27 cellular contexts compared by ENCODE assay signal in genomic region chr2:197869030-197869429, GRCh38.
DNase-seq lines count a peak whose midpoint lies in the region; ATAC-seq, FAIRE-seq and TF ChIP-seq lines count a peak whose summit lies in the region.
"Had no signal": no experiment of that assay in that cellular context is flagged by ENCODE, and none has a peak within 500 bp of the region (broad histone marks: within the 10 kb centered on the region; RNA-seq: fewer than 3 reads in every experiment).

No MANE protein-coding gene starts in this region.

- no peaks in the 10 kb centered on the region for H3K36me3 ChIP-seq in heart left ventricle
- H3K36me3 ChIP-seq in K562 (ENCODE audit: control insufficient read depth, insufficient read depth, low read length), result no peaks in the 10 kb centered on the region; the same call in 2 of the 3 replicates
- no peaks in the 10 kb centered on the region for H3K36me3 ChIP-seq in neutrophil
- H3K36me3 ChIP-seq: ascending aorta, BE2C, cardiac muscle cell, colonic mucosa, HAP-1 had no signal

- no peaks in the 10 kb centered on the region for H4K20me1 ChIP-seq in K562 (replicated peaks; ENCODE audit: control insufficient read depth, insufficient read depth, low read length)

- ATAC-seq in heart left ventricle (no peak), Right ventricle myocardium inferior (no peak), K562 (no peak), GM18505 (IDR thresholded peaks at IDR 0.05; ENCODE audit: unreplicated experiment) (no peak)
- ATAC-seq: foreskin keratinocyte had no signal

- BruUV-seq in K562 (replicated peaks; lab: Mats Ljungman, UMichigan), result no TSS peak

- TF ChIP-seq POLR2A in heart left ventricle (IDR thresholded peaks at IDR 0.05) (no peak), K562 (conservative IDR thresholded peaks at IDR 0.05) (no peak), GM18505 (IDR thresholded peaks at IDR 0.05; ENCODE audit: borderline replicate concordance, extremely low read depth, insufficient read depth, insufficient read length) (no peak)

- TF ChIP-seq RAD21 in K562 (CRISPR knock-in tag; conservative IDR thresholded peaks at IDR 0.05 in 1 of 2, IDR thresholded peaks at IDR 0.05 in 1 of 2), result no peak

- POLR2A ChIA-PET in K562 (lab: Yijun Ruan, JAX), result interaction anchor here (1.3 to 1.4 kb wide), 2 partner anchors 10 to 22 kb away, joined by 4 to 5 read pairs; no protein-coding TSS in a partner anchor

- H3K4me3 ChIP-seq in heart left ventricle (no peak overlapping the region), K562 (no peak overlapping the region), neutrophil (ENCODE audit: low read depth in 1 of 2, low read length in 1 of 2) (no peak overlapping the region)
- peak overlapping the region; percentile 1; the same call in 1 of the 2 replicates for H3K4me3 ChIP-seq in Jurkat, Clone E6-1 (ENCODE audit: low read length)
- H3K4me3 ChIP-seq: ascending aorta, cardiac muscle cell, colonic mucosa, HAP-1 had no signal

- peaks cover 55% of the 10 kb centered on the region for H3K79me2 ChIP-seq in K562 (ENCODE audit: control insufficient read depth, insufficient read depth, low read length)

- DNase-seq in heart left ventricle, result no peak
- no peak for DNase-seq in Right ventricle myocardium inferior (ENCODE audit: missing footprints)
- DNase-seq in Jurkat, Clone E6-1 (ENCODE audit: low read depth, low spot score), result no peak
- no peak for DNase-seq in K562 (ENCODE audit: extremely low read depth in 1 of 4, low spot score in 3 of 4)
- no peak for DNase-seq in SKM-1 (lab: John Stamatoyannopoulos, UW; ENCODE audit: unreplicated experiment)
- DNase-seq in NCI-H1105 (lab: John Stamatoyannopoulos, UW), result no peak
- DNase-seq: activated B cell treated with CpG ODN at 0.5 μM for 24 hours; activated CD4-positive, alpha-beta T cell treated with anti-CD3 and anti-CD28 coated beads, Interleukin-2, amount 50 U/mL, for 48 hours; activated naive CD4-positive, alpha-beta T cell treated with anti-CD3 and anti-CD28 coated beads, Interleukin-2, amount 50 U/mL, for 16 hours; BE2C; colonic mucosa; DMS153; head of caudate nucleus; natural killer cell; NCI-H1694; NCI-H446 treated with DMSO at 0.1 percent for 48 hours; occipital lobe; stimulated activated CD4-positive, alpha-beta T cell treated with anti-CD3 and anti-CD28 coated beads, Interleukin-15, amount 100 ng/mL, for 24 hours; stimulated activated CD4-positive, alpha-beta T cell treated with anti-CD3 and anti-CD28 coated beads, Interleukin-4, amount 100 ng/mL, for 4 hours; substantia nigra had no signal

- no peaks in the 10 kb centered on the region for H3K27me3 ChIP-seq in heart left ventricle
- no peaks in the 10 kb centered on the region for H3K27me3 ChIP-seq in K562 (ENCODE audit: control insufficient read depth in 2 of 2, insufficient read depth in 2 of 2, low read length in 2 of 2)
- no peaks in the 10 kb centered on the region for H3K27me3 ChIP-seq in neutrophil
- H3K27me3 ChIP-seq: ascending aorta, BE2C, cardiac muscle cell, colonic mucosa, foreskin keratinocyte had no signal

- intact Hi-C loops in heart left ventricle (cut with DNase I), result no loop called here
- intact Hi-C loops in Right ventricle myocardium inferior (cut with DNase I), result no loop called here
- intact Hi-C loops in K562 (cut with micrococcal nuclease), result no loop called here

- no peaks in the 10 kb centered on the region for H3K9me1 ChIP-seq in K562 (ENCODE audit: control insufficient read depth, insufficient read depth, low read length)

- H3K4me1 ChIP-seq in heart left ventricle (peaks cover 0 to 71% (median 31%) of the 10 kb centered on the region in 12 donors), K562 (replicated peaks in 1 of 2; ENCODE audit: control insufficient read depth in 2 of 2, insufficient read depth in 2 of 2, low read length in 2 of 2) (peaks cover 10 to 49% of the 10 kb centered on the region in 2 experiments), neutrophil (ENCODE audit: control insufficient read depth in 1 of 2, insufficient read depth in 1 of 2, low read depth in 1 of 2, low read length in 1 of 2) (peaks cover 6 to 14% of the 10 kb centered on the region in 2 experiments)
- H3K4me1 ChIP-seq: colonic mucosa, foreskin keratinocyte, HAP-1 had no signal

- H2AFZ ChIP-seq in K562 (ENCODE audit: low read depth, low read length), result no peak overlapping the region

- H3K9ac ChIP-seq in K562 (ENCODE audit: insufficient read depth in 1 of 2, low read depth in 2 of 2, low read length in 2 of 2), result no peak overlapping the region; a peak in 1 of 4 replicates

- no peak for FAIRE-seq in K562 (lab: Jason Lieb, UNC)
- FAIRE-seq: keratinocyte had no signal

- in situ Hi-C loops in K562 (cut with MboI), result no loop called here

- H3K27ac ChIP-seq in heart left ventricle (peak overlapping the region in 9 of 12 donors; percentile 17 to 60 (median 34)), K562 (ENCODE audit: extremely low read depth, low read depth, low read length) (peak overlapping the region; percentile 55; the same call in 1 of the 3 replicates), neutrophil (peak overlapping the region; percentile 35)
- H3K27ac ChIP-seq: ascending aorta, cardiac muscle cell, colonic mucosa, foreskin keratinocyte had no signal

- TF ChIP-seq CTCF in heart left ventricle (IDR thresholded peaks at IDR 0.05) (no peak), K562 (IDR thresholded peaks at IDR 0.05 in 2 of 3, conservative IDR thresholded peaks at IDR 0.05 in 1 of 3; ENCODE audit: insufficient read depth in 2 of 3, low read depth in 1 of 3, low read length in 3 of 3) (no peak), neutrophil (IDR thresholded peaks at IDR 0.05) (no peak)

- no peak overlapping the region; the same call in 1 of the 2 replicates for H3K4me2 ChIP-seq in K562 (ENCODE audit: insufficient read depth, low read length)

- CTCF ChIA-PET in K562 (lab: Yijun Ruan, JAX; ENCODE audit: low intra/inter-chr PET ratio), result no interaction called here

- no peak for TF ChIP-seq EP300 in K562 (IDR thresholded peaks at IDR 0.05; ENCODE audit: low read length)

- H3K9me3 ChIP-seq in heart left ventricle, result no peaks in the 10 kb centered on the region
- H3K9me3 ChIP-seq in K562 (replicated peaks; ENCODE audit: control insufficient read depth, insufficient read depth, low read depth, low read length), result no peaks in the 10 kb centered on the region
- H3K9me3 ChIP-seq in neutrophil, result no peaks in the 10 kb centered on the region
- H3K9me3 ChIP-seq: ascending aorta, BE2C, colonic mucosa, HAP-1 had no signal

- 57 to 65% (median 60%) methylated on average over 3 of the region's 3 CpGs for WGBS in heart left ventricle, 4 donors
- WGBS in K562 (ENCODE audit: insufficient coverage, low coverage, missing lambda C conversion rate), result 62% methylated on average over 3 of the region's 3 CpGs

TF ChIP-seq in K562, 482 proteins besides CTCF, POLR2A, EP300 and RAD21 (continues in another document):
- TF ChIP-seq AFF1 (IDR thresholded peaks at IDR 0.05; ENCODE audit: low read depth in 1 of 2, partially characterized antibody in 2 of 2) (no peak), ZNF668 (CRISPR knock-in tag; IDR thresholded peaks at IDR 0.05) (no peak), DDX20 (tag; IDR thresholded peaks at IDR 0.05; ENCODE audit: low read depth) (no peak), ZNF395 (CRISPR knock-in tag; IDR thresholded peaks at IDR 0.05) (no peak), PHB2 (IDR thresholded peaks at IDR 0.05; ENCODE audit: low read depth) (no peak), XRCC4 (IDR thresholded peaks at IDR 0.05; ENCODE audit: extremely low read depth, insufficient read depth, insufficient read length) (no peak), ZFP30 (CRISPR knock-in tag; IDR thresholded peaks at IDR 0.05; ENCODE audit: borderline replicate concordance) (no peak), NR1H2 (CRISPR knock-in tag; IDR thresholded peaks at IDR 0.05) (no peak), ZNF561 (CRISPR knock-in tag; conservative IDR thresholded peaks at IDR 0.05) (no peak), ZNF707 (CRISPR knock-in tag; conservative IDR thresholded peaks at IDR 0.05) (no peak), HDAC1 (IDR thresholded peaks at IDR 0.05) (no peak)
